30 cellular contexts compared by ENCODE assay signal in genomic region chr2:216446343-216446742, GRCh38.
"Had no signal": no experiment of that assay in that cellular context is flagged by ENCODE, and none has a peak within 500 bp of the region (broad histone marks: within the 10 kb centered on the region; RNA-seq: fewer than 3 reads in every experiment).

No MANE protein-coding gene starts in this region.

- H3K27ac Mint-ChIP-seq: immature natural killer cell; natural killer cell treated with Interleukin-12 subunit alpha and Interleukin-12 subunit beta and Interleukin-15 and Interleukin-18, amount 100 ng/mL, for 72 hours; stimulated activated naive CD8-positive, alpha-beta T cell treated with anti-CD3 and anti-CD28 coated beads, Interleukin-15, Interleukin-2, amounts not matched to agents 100 ng/mL and 50 ng/mL, for 24 hours had no signal

- H3K36me3 ChIP-seq: uterus had no signal

- H3K4me3 ChIP-seq: lower lobe of right lung, pancreas, prostate gland, skin epidermis, suprapubic skin, thoracic aorta, tibial artery, uterus had no signal

- H3K9me3 Mint-ChIP-seq: immature natural killer cell; natural killer cell treated with Interleukin-12 subunit alpha and Interleukin-12 subunit beta and Interleukin-15 and Interleukin-18, amount 100 ng/mL, for 72 hours had no signal

- H3K4me1 Mint-ChIP-seq: immature natural killer cell; naive thymus-derived CD4-positive, alpha-beta T cell had no signal

- DNase-seq: head of caudate nucleus; hypothalamus; immature natural killer cell; kidney; lower lobe of right lung; mammary epithelial cell; mesenchymal stem cell; naive thymus-derived CD4-positive, alpha-beta T cell; nucleus accumbens; pancreas; posterior cingulate gyrus; retina; stimulated activated CD4-positive, alpha-beta T cell treated with anti-CD3 and anti-CD28 coated beads, Interleukin-12 subunit alpha, Interleukin-12 subunit beta, amount 100 ng/mL, for 4 hours; stimulated activated CD4-positive, alpha-beta T cell treated with anti-CD3 and anti-CD28 coated beads, Interleukin-15, amount 100 ng/mL, for 24 hours; stimulated activated CD4-positive, alpha-beta T cell treated with anti-CD3 and anti-CD28 coated beads, Interleukin-2, amount 100 ng/mL, for 24 hours; stimulated activated CD4-positive, alpha-beta T cell treated with anti-CD3 and anti-CD28 coated beads, Interleukin-4, amount 100 ng/mL, for 1 hour; stimulated activated naive CD4-positive, alpha-beta T cell; tibial artery; trophoblast cell; uterus had no signal

- H3K9me3 ChIP-seq: lower lobe of right lung, pancreas, prostate gland, suprapubic skin, thoracic aorta, uterus had no signal

- ATAC-seq: left lobe of liver; lower lobe of right lung; naive thymus-derived CD4-positive, alpha-beta T cell; natural killer cell treated with Interleukin-12 subunit alpha and Interleukin-12 subunit beta and Interleukin-15 and Interleukin-18, amount 100 ng/mL, for 72 hours; pancreas; right cardiac atrium; sciatic nerve had no signal

- H3K4me1 ChIP-seq: lower lobe of right lung, pancreas, prostate gland, suprapubic skin, tibial artery, uterus had no signal

- H3K27me3 Mint-ChIP-seq: naive thymus-derived CD4-positive, alpha-beta T cell; natural killer cell treated with Interleukin-12 subunit alpha and Interleukin-12 subunit beta and Interleukin-15 and Interleukin-18, amount 100 ng/mL, for 72 hours; stimulated activated naive CD8-positive, alpha-beta T cell treated with anti-CD3 and anti-CD28 coated beads, Interleukin-15, Interleukin-2, amounts not matched to agents 100 ng/mL and 50 ng/mL, for 24 hours had no signal

- H3K4me3 Mint-ChIP-seq: immature natural killer cell; naive thymus-derived CD4-positive, alpha-beta T cell; natural killer cell treated with Interleukin-12 subunit alpha and Interleukin-12 subunit beta and Interleukin-15 and Interleukin-18, amount 100 ng/mL, for 72 hours; neural crest cell; stimulated activated naive CD8-positive, alpha-beta T cell treated with anti-CD3 and anti-CD28 coated beads, Interleukin-15, Interleukin-2, amounts not matched to agents 100 ng/mL and 50 ng/mL, for 24 hours had no signal
